ENCODE assay signal across 2 cellular contexts in genomic region chr7:42972703-42973500, GRCh38.
TF ChIP-seq lines count a peak whose summit lies in the region.

No MANE protein-coding gene starts in this region.

TF ChIP-seq in HEK293, 187 proteins besides CTCF, POLR2A, EP300 and RAD21:
- TF ChIP-seq PRDM10 (tag by site-specific recombination; IDR thresholded peaks at IDR 0.05), result 0 out of 2 replicates have a peak, but pooled peaks have one; percentile 21
- TF ChIP-seq INSM2 (tag by site-specific recombination; IDR thresholded peaks at IDR 0.05), result no peak
- TF ChIP-seq ZNF777 (tag by site-specific recombination; IDR thresholded peaks at IDR 0.05; ENCODE audit: borderline replicate concordance), result no peak
- TF ChIP-seq ZNF335 (tag by site-specific recombination; conservative IDR thresholded peaks at IDR 0.05), result 0 out of 2 replicates have a peak, but pooled peaks have one; percentile 32

TF ChIP-seq in GM12878, 131 proteins besides CTCF, POLR2A, EP300 and RAD21 (continued from another document):
- no peak for TF ChIP-seq ZNF687 (IDR thresholded peaks at IDR 0.05)
